In the genomic region with DNA sequence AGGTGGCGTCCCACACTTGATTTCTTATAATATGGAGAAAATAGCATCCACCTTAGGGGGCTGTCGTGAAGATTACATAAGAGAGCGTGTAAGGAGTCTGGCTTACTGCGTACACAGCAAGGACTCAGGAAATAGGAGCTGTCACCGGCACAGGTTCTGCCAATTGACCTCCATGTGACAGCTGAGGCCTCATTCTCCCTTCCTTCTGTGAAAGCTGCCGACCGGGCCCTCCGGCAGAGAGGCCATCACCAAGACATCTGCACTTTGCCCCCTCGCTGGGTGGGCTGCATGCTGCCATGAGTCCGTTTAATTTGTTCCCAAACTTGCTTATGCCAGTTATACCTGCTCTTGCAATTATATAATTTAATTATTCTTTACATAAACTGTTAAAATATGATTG, we compare ENCODE assay signal across 21 cellular contexts. TPM values are rescaled to one million over a fixed set of nuclear protein-coding genes. Genes with fewer than 3 reads are reported as not detected.
DNase-seq lines count a peak whose midpoint lies in the region; ATAC-seq and TF ChIP-seq lines count a peak whose summit lies in the region.
"Had no signal": no experiment of that assay in that cellular context is flagged by ENCODE, and none has a peak within 500 bp of the region (broad histone marks: within the 10 kb centered on the region; RNA-seq: fewer than 3 reads in every experiment).

No MANE protein-coding gene starts in this region.

- peak overlapping the region; percentile 33 for H2AK5ac ChIP-seq in neuronal stem cell (ENCODE audit: low read depth, low read length)

- H3K79me1 ChIP-seq in neuronal stem cell (ENCODE audit: low read depth, low read length) = no peaks in the 10 kb centered on the region

- H2BK5ac ChIP-seq in neuronal stem cell (ENCODE audit: low read length) = no peak overlapping the region

- no peak overlapping the region for H4K91ac ChIP-seq in neuronal stem cell (ENCODE audit: low read depth, low read length, poor library complexity)

- ATAC-seq in heart left ventricle (no peak), aorta (ENCODE audit: low FRiP score) (no peak), GM18861 (IDR thresholded peaks at IDR 0.05; ENCODE audit: unreplicated experiment) (no peak)
- ATAC-seq: activated naive CD8-positive, alpha-beta T cell treated with anti-CD3 and anti-CD28 coated beads, Interleukin-2, amount 50 U/mL, for 24 hours had no signal

- H3K27me3 ChIP-seq in heart left ventricle (no peaks in the 10 kb centered on the region), neuronal stem cell (ENCODE audit: control insufficient read depth in 3 of 3, insufficient read depth in 3 of 3, low read depth in 1 of 3, low read length in 3 of 3) (no peaks in the 10 kb centered on the region), aorta (ENCODE audit: control insufficient read depth in 1 of 2, insufficient read depth in 2 of 2, low read length in 1 of 2) (no peaks in the 10 kb centered on the region)
- H3K27me3 ChIP-seq: cardiac muscle cell had no signal

- H3K9ac ChIP-seq in neuronal stem cell (ENCODE audit: low read depth, low read length, poor library complexity) = no peak overlapping the region

- H3K18ac ChIP-seq in neuronal stem cell (ENCODE audit: low read length) = no peak overlapping the region

- H2BK12ac ChIP-seq in neuronal stem cell (ENCODE audit: low read length) = no peak overlapping the region

- H2BK120ac ChIP-seq in neuronal stem cell (ENCODE audit: low read depth, low read length) = no peak overlapping the region

- H3K36me3 ChIP-seq in heart left ventricle = peaks cover 0 to 59% (median 37%) of the 10 kb centered on the region in 9 donors
- peaks cover 3 to 23% of the 10 kb centered on the region in 2 donors for H3K36me3 ChIP-seq in neuronal stem cell (replicated peaks in 1 of 2; ENCODE audit: control insufficient read depth in 2 of 2, insufficient read depth in 2 of 2, low read length in 2 of 2)
- peaks cover 0 to 4% of the 10 kb centered on the region in 2 donors for H3K36me3 ChIP-seq in aorta (ENCODE audit: control insufficient read depth in 1 of 2, insufficient read depth in 2 of 2, low read length in 1 of 2)
- H3K36me3 ChIP-seq: cardiac muscle cell had no signal

- no peak overlapping the region for H2BK15ac ChIP-seq in neuronal stem cell (ENCODE audit: low read length)

- no peak overlapping the region for H4K8ac ChIP-seq in neuronal stem cell (ENCODE audit: low read depth, low read length)

- no peak overlapping the region for H3K23ac ChIP-seq in neuronal stem cell (ENCODE audit: low read depth, low read length, poor library complexity)

- no peaks in the 10 kb centered on the region for H3K9me3 ChIP-seq in heart left ventricle
- no peaks in the 10 kb centered on the region for H3K9me3 ChIP-seq in neuronal stem cell (replicated peaks in 1 of 2; ENCODE audit: control insufficient read depth in 2 of 2, insufficient read depth in 1 of 2, low read depth in 1 of 2, low read length in 2 of 2)
- no peaks in the 10 kb centered on the region for H3K9me3 ChIP-seq in aorta (ENCODE audit: control insufficient read depth, low read length)

- no peak for TF ChIP-seq POLR2A in heart left ventricle (IDR thresholded peaks at IDR 0.05)

- peaks cover 9 to 93% (median 70%) of the 10 kb centered on the region in 12 donors for H3K4me1 ChIP-seq in heart left ventricle
- peaks cover 0 to 12% of the 10 kb centered on the region in 2 donors for H3K4me1 ChIP-seq in neuronal stem cell (ENCODE audit: control insufficient read depth in 2 of 2, insufficient read depth in 1 of 2, low read depth in 1 of 2, low read length in 2 of 2)
- no peaks in the 10 kb centered on the region for H3K4me1 ChIP-seq in aorta (ENCODE audit: control insufficient read depth in 1 of 2, insufficient read depth in 2 of 2, low read length in 2 of 2)

- H3K4me2 ChIP-seq in neuronal stem cell (ENCODE audit: insufficient read depth, low read length, poor library complexity, severe bottlenecking) = no peak overlapping the region

- 48 to 54% (median 50%) methylated on average over 10 of the region's 10 CpGs for WGBS in heart left ventricle, 4 donors
- WGBS in neuronal stem cell (ENCODE audit: extremely low coverage in 2 of 2, insufficient read length in 2 of 2, insufficient replicate concordance in 1 of 2), 2 donors = no CpG with 5 or more reads among the region's 10 CpGs
- 83 to 84% methylated on average over 10 of the region's 10 CpGs for WGBS in aorta, 2 donors

- H2AFZ ChIP-seq in neuronal stem cell (ENCODE audit: low read length) = no peak overlapping the region

- DNase-seq in NCI-H82 (lab: John Stamatoyannopoulos, UW) = peak; percentile 41
- DNase-seq in NCI-H82 treated with DMSO at 0.1 percent for 48 hours (lab: John Stamatoyannopoulos, UW; ENCODE audit: unreplicated experiment) = no peak
- DNase-seq in heart left ventricle = peak in 3 of 5 donors; percentile 23 to 28 (median 27)
- no peak for DNase-seq in neuronal stem cell (ENCODE audit: low spot score)
- DNase-seq in aorta = peak; percentile 25 to 50
- no peak for DNase-seq in NCI-H1436 (lab: John Stamatoyannopoulos, UW)
- DNase-seq in NCI-H1436 treated with DMSO at 0.1 percent for 48 hours (lab: John Stamatoyannopoulos, UW) = no peak
- DNase-seq: activated B cell treated with CpG ODN at 0.5 μM for 24 hours; activated CD8-positive, alpha-beta memory T cell treated with anti-CD3 and anti-CD28 coated beads for 24 hours; activated naive CD8-positive, alpha-beta T cell treated with anti-CD3 and anti-CD28 coated beads, Interleukin-2, amount 50 U/mL, for 24 hours; effector memory CD4-positive, alpha-beta T cell; H7; hippocampal formation; MM.1S; NCI-H187 treated with DMSO at 0.1 percent for 48 hours; NCI-H446 treated with DMSO at 0.1 percent for 48 hours; SHP77 treated with DMSO at 0.1 percent for 48 hours; T-helper 2 cell had no signal

- no peak overlapping the region for H3K4ac ChIP-seq in neuronal stem cell (ENCODE audit: low read length)

- intact Hi-C loops in heart left ventricle (cut with DNase I) = loop anchor here in 3 of 10 donors (5.0 to 10.0 kb wide), 3 partner anchors 48 to 176 kb away; partner anchors contain the start of gene RHOB (in 1 of the 3)
- intact Hi-C loops in aorta (cut with DNase I) = no loop called here

- no peak for TF ChIP-seq CTCF in heart left ventricle (IDR thresholded peaks at IDR 0.05)

- H3K4me3 ChIP-seq in heart left ventricle = no peak overlapping the region
- H3K4me3 ChIP-seq in neuronal stem cell (ENCODE audit: low read length in 2 of 2) = no peak overlapping the region
- no peak overlapping the region for H3K4me3 ChIP-seq in aorta (ENCODE audit: low read length in 2 of 2)
- H3K4me3 ChIP-seq: cardiac muscle cell had no signal

- H3K14ac ChIP-seq in neuronal stem cell (ENCODE audit: low read length) = no peak overlapping the region

- peak overlapping the region in 11 of 12 donors; percentile 20 to 99 (median 87) for H3K27ac ChIP-seq in heart left ventricle
- no peak overlapping the region for H3K27ac ChIP-seq in neuronal stem cell (replicated peaks; ENCODE audit: low read length)
- H3K27ac ChIP-seq in aorta (ENCODE audit: low read depth in 1 of 2, low read length in 2 of 2) = no peak overlapping the region

RNA-seq across cellular contexts. Expression of gene HS1BP3, which starts 27.7 kb away (rescaled TPM):
- total RNA-seq in heart left ventricle = 10 to 100 TPM; 12.7 to 23.7 (median 17.9) TPM
- 10 to 100 TPM; 21.0 to 23.7 TPM for polyA plus RNA-seq in heart left ventricle
- polyA plus RNA-seq in neuronal stem cell (2013, experiment 1 of 2) = 13.1 TPM
- polyA plus RNA-seq in neuronal stem cell (2013, experiment 2 of 2) = 12.9 TPM
- total RNA-seq in aorta = 10 to 100 TPM; 34.8 to 42.3 TPM
- polyA plus RNA-seq in aorta = 10 to 100 TPM; 27.5 to 33.6 TPM

RNA-seq across cellular contexts. Expression of gene GDF7, which starts 43.7 kb away (rescaled TPM):
- 1 to 10 TPM in 2 of 9 donors, under 1 TPM in 7; 0.14 to 1.6 (median 0.56) TPM for total RNA-seq in heart left ventricle
- under 1 TPM; 0.22 to 0.30 TPM for polyA plus RNA-seq in heart left ventricle
- polyA plus RNA-seq in neuronal stem cell (2013, experiment 1 of 2) = 0.04 TPM
- 0.06 TPM for polyA plus RNA-seq in neuronal stem cell (2013, experiment 2 of 2)
- total RNA-seq in aorta = 10 to 100 TPM; 15.9 to 16.4 TPM
- 10 to 100 TPM in 1 of 2 donors, 1 to 10 TPM in 1; 4.1 to 15.6 TPM for polyA plus RNA-seq in aorta
- polyA plus RNA-seq: fibroblast of lung had no signal

Comparison
In these comparisons a context has a peak if more than half of its experiments do, and no peak if none do; other contexts are left out.
1. DNase-seq: peak in NCI-H82 (single experiment), heart left ventricle (3 of 5) and aorta (2 of 2); none in NCI-H82 treated with DMSO at 0.1 percent for 48 hours (single experiment), neuronal stem cell (single experiment), NCI-H1436 (single experiment) and NCI-H1436 treated with DMSO at 0.1 percent for 48 hours (single experiment).
2. H3K27ac ChIP-seq: peak in heart left ventricle (11 of 12); none in neuronal stem cell (single experiment) and aorta (0 of 2).
3. RNA of gene GDF7, which starts 43.7 kb away (total RNA-seq): 15.9 to 16.4 TPM in aorta; 0.14 to 1.6 TPM in heart left ventricle; every median in the first group is over 4 times any median in the second.